ENCODE assay signal across 3 cellular contexts in genomic region chr6:33433560-33434191, GRCh38.
TF ChIP-seq lines count a peak whose summit lies in the region.

No MANE protein-coding gene starts in this region.

TF ChIP-seq in HCT116, 20 proteins besides CTCF, POLR2A, EP300 and RAD21 (continues in another document):
- no peak for TF ChIP-seq EZH2phosphoT487 (IDR thresholded peaks at IDR 0.05; ENCODE audit: borderline replicate concordance)
- TF ChIP-seq FOSL1 (IDR thresholded peaks at IDR 0.05; ENCODE audit: low read depth): no peak
- no peak for TF ChIP-seq YY1 (IDR thresholded peaks at IDR 0.05; ENCODE audit: extremely low read depth, insufficient replicate concordance, low read depth, low read length)
- TF ChIP-seq ELF1 (IDR thresholded peaks at IDR 0.05; ENCODE audit: borderline replicate concordance, low read depth): no peak
- TF ChIP-seq ZFX (IDR thresholded peaks at IDR 0.05): no peak
- TF ChIP-seq REST (IDR thresholded peaks at IDR 0.05; ENCODE audit: low read depth): no peak
- no peak for TF ChIP-seq CBX3 (IDR thresholded peaks at IDR 0.05; ENCODE audit: low read depth)
- no peak for TF ChIP-seq ATF3 (IDR thresholded peaks at IDR 0.05)
- TF ChIP-seq TCF7L2 (IDR thresholded peaks at IDR 0.05; ENCODE audit: borderline replicate concordance, extremely low read depth, insufficient read depth, insufficient read length): no peak
- TF ChIP-seq ZBTB33 (IDR thresholded peaks at IDR 0.05; ENCODE audit: extremely low read depth, insufficient replicate concordance, low read length): no peak
- no peak for TF ChIP-seq CEBPB (IDR thresholded peaks at IDR 0.05; ENCODE audit: low read depth)
- no peak for TF ChIP-seq POLR2AphosphoS5 (IDR thresholded peaks at IDR 0.05; ENCODE audit: low read depth, low read length)
- TF ChIP-seq EGR1 (IDR thresholded peaks at IDR 0.05; ENCODE audit: low read depth): no peak
- TF ChIP-seq SP1 (IDR thresholded peaks at IDR 0.05; ENCODE audit: low read depth): no peak
- no peak for TF ChIP-seq SIN3A (IDR thresholded peaks at IDR 0.05; ENCODE audit: low read depth)
- no peak for TF ChIP-seq ZNF274 (IDR thresholded peaks at IDR 0.05; ENCODE audit: low read depth, low read length)
- TF ChIP-seq EZH2 (IDR thresholded peaks at IDR 0.05): no peak

TF ChIP-seq in K562, 482 proteins besides CTCF, POLR2A, EP300 and RAD21 (continues in another document):
- peak; percentile 43 to 55; a peak in 1 of 4 replicates for TF ChIP-seq KDM1A (IDR thresholded peaks at IDR 0.05)
- TF ChIP-seq MEF2A (IDR thresholded peaks at IDR 0.05; ENCODE audit: control insufficient read depth, low read depth, low read length): peak; percentile 65; the same call in 1 of the 2 replicates
- TF ChIP-seq PCBP1 (IDR thresholded peaks at IDR 0.05; ENCODE audit: low read depth, low read length, poor library complexity, severe bottlenecking): no peak
- TF ChIP-seq ZNF75A (CRISPR knock-in tag; IDR thresholded peaks at IDR 0.05): no peak
- TF ChIP-seq HBP1 (CRISPR knock-in tag; IDR thresholded peaks at IDR 0.05): 0 out of 2 replicates have a peak, but pooled peaks have one; percentile 20
- TF ChIP-seq PHF21A (IDR thresholded peaks at IDR 0.05; ENCODE audit: borderline replicate concordance, low read depth): peak; percentile 56; the same call in 1 of the 2 replicates
- 0 out of 2 replicates have a peak, but pooled peaks have one; percentile 20 for TF ChIP-seq ATF3 (IDR thresholded peaks at IDR 0.05)
- TF ChIP-seq ATF3 (CRISPR knock-in tag; conservative IDR thresholded peaks at IDR 0.05): no peak
- 0 out of 2 replicates have a peak, but pooled peaks have one; percentile 17 for TF ChIP-seq EGR1 (conservative IDR thresholded peaks at IDR 0.05)
- TF ChIP-seq HDAC1 (IDR thresholded peaks at IDR 0.05): 0 out of 4 replicates have a peak, but pooled peaks of 1 of the 2 experiments have one; percentile 38
- peak; percentile 75 for TF ChIP-seq ZBTB26 (CRISPR knock-in tag; IDR thresholded peaks at IDR 0.05)
- TF ChIP-seq MXD1 (CRISPR knock-in tag; IDR thresholded peaks at IDR 0.05; ENCODE audit: borderline replicate concordance, poor library complexity, severe bottlenecking): no peak
- no peak for TF ChIP-seq ZC3H4 (CRISPR knock-in tag; IDR thresholded peaks at IDR 0.05; ENCODE audit: borderline replicate concordance)
- TF ChIP-seq MEF2D (tag; conservative IDR thresholded peaks at IDR 0.05; ENCODE audit: low read depth): peak; percentile 74; the same call in 1 of the 2 replicates
- no peak for TF ChIP-seq ZNF740 (CRISPR knock-in tag; IDR thresholded peaks at IDR 0.05)
- TF ChIP-seq ZNF740 (tag; IDR thresholded peaks at IDR 0.05): peak in 1 of 2 experiments; percentile 57; a peak in 1 of 4 replicates
- TF ChIP-seq JUND (IDR thresholded peaks at IDR 0.05; ENCODE audit: borderline replicate concordance, low read depth, low read length): no peak
- TF ChIP-seq JUND (tag; IDR thresholded peaks at IDR 0.05; ENCODE audit: borderline replicate concordance, low read depth, low read length): no peak
- TF ChIP-seq VEZF1 (CRISPR knock-in tag; IDR thresholded peaks at IDR 0.05): peak; percentile 73
- TF ChIP-seq OTX1 (CRISPR knock-in tag; IDR thresholded peaks at IDR 0.05): 0 out of 2 replicates have a peak, but pooled peaks have one; percentile 64
- TF ChIP-seq HOXB6 (CRISPR knock-in tag; IDR thresholded peaks at IDR 0.05; ENCODE audit: borderline replicate concordance): no peak
- TF ChIP-seq TSC22D4 (tag; IDR thresholded peaks at IDR 0.05): peak; percentile 77; the same call in 1 of the 2 replicates

TF ChIP-seq in HEK293T, 16 proteins besides CTCF, POLR2A, EP300 and RAD21:
- TF ChIP-seq SP1 (IDR thresholded peaks at IDR 0.05) (no peak), FOXA1 (IDR thresholded peaks at IDR 0.05) (no peak), ARNT (IDR thresholded peaks at IDR 0.05) (no peak), FOXM1 (IDR thresholded peaks at IDR 0.05; ENCODE audit: borderline replicate concordance) (no peak), HDGF (IDR thresholded peaks at IDR 0.05; ENCODE audit: borderline replicate concordance) (no peak), TARDBP (IDR thresholded peaks at IDR 0.05) (no peak), FOXK2 (IDR thresholded peaks at IDR 0.05) (no peak), ELF4 (IDR thresholded peaks at IDR 0.05) (no peak), BHLHE40 (IDR thresholded peaks at IDR 0.05; ENCODE audit: borderline replicate concordance) (no peak), NFRKB (IDR thresholded peaks at IDR 0.05) (no peak), SUZ12 (IDR thresholded peaks at IDR 0.05) (no peak)
